In the genomic region with DNA sequence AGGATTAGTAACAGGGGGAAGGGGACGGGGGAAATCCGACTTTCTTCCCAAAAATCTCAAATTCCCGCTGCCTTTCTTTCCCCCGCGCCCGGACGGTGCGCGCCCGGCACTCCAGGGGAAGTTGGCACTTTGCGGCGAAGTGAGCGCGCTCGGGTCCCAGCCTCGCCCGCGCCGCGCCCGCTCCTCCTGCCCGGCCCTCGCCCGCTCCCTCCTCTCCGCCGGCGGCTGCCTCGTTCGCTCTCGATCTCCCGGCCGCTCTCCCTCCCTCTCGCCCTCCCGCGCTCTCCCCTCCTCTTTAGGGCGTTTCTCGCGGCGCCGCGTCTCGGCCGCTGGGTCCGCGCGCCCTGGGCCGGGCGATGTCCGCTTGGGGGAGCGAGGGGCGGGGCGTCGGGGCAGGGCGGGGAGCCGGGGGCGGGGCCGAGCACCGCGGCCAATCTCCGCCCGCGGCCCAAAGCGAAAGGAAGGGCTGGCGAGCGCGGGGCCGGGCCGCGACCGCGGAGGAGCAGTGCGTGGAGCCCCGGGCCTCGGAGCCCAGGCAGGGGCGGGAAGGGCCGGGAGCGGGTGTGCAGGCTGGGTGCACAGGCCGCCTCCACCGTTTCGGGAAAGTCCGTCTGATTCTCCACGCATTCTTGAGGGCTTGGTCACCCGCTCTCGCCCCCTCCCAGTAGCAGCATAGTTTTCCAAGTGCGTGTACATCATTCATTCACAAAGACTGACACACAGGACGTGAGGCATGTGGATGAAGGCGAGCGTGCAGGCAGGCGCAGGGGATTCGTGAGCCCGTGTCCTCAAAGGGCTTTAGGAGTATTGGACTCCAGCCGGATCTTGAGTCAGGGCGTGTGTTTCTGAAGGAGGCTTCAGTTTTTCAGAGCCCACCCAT, we compare ENCODE assay signal across 8 cellular contexts.
A peak's percentile ranks its signal among the peaks of the same experiment; 100 is the strongest.
DNase-seq lines count a peak whose midpoint lies in the region; ATAC-seq and TF ChIP-seq lines count a peak whose summit lies in the region.

No MANE protein-coding gene starts in this region.

- POLR2A ChIA-PET in AG04450 (lab: Yijun Ruan, JAX), result interaction anchor here (0.6 to 1.5 kb wide), 4 partner anchors 11 to 134 kb away, joined by 3 to 5 read pairs (median 4); no protein-coding TSS in a partner anchor

- peaks cover 67% of the 10 kb centered on the region for H3K4me1 Mint-ChIP-seq in chondrocyte (ENCODE audit: low read depth)

- H3K27me3 ChIP-seq in AG04450 (ENCODE audit: control insufficient read depth, insufficient read depth, low read length) (no peaks in the 10 kb centered on the region), kidney epithelial cell (ENCODE audit: control insufficient read depth, insufficient read depth, low read length) (no peaks in the 10 kb centered on the region)

- H3K4me3 ChIP-seq in AG04450 (ENCODE audit: low read depth, low read length), result peak overlapping the region; percentile 86
- H3K4me3 ChIP-seq in kidney epithelial cell (ENCODE audit: low read depth, low read length), result peak overlapping the region; percentile 88

- no peaks in the 10 kb centered on the region for H3K9me3 ChIP-seq in AG04450 (ENCODE audit: control insufficient read depth, insufficient read depth, low read length)

- H3K27ac ChIP-seq in AG04450 (ENCODE audit: low read depth, low read length), result peak overlapping the region; percentile 99

- H3K36me3 ChIP-seq in kidney epithelial cell (ENCODE audit: control insufficient read depth, insufficient read depth, low read length), result no peaks in the 10 kb centered on the region

- peak overlapping the region; percentile 91 for H3K4me3 Mint-ChIP-seq in chondrocyte (ENCODE audit: unreplicated experiment)

- no peak for TF ChIP-seq CTCF in AG04450 (IDR thresholded peaks at IDR 0.05; ENCODE audit: low read depth, low read length)
- peak; percentile 5 for TF ChIP-seq CTCF in chondrocyte (IDR thresholded peaks at IDR 0.05)
- no peak for TF ChIP-seq CTCF in kidney epithelial cell (IDR thresholded peaks at IDR 0.05; ENCODE audit: insufficient read depth, low read length, poor library complexity, severe bottlenecking)

- DNase-seq in AG04450 (ENCODE audit: low read depth, low spot score) (peak; percentile 98), NCI-H2227 (lab: John Stamatoyannopoulos, UW; ENCODE audit: unreplicated experiment) (peak; percentile 77), chondrocyte (ENCODE audit: low spot score) (peak; percentile 97), kidney epithelial cell (ENCODE audit: low read depth) (peak; percentile 96)
- peak; percentile 80 for DNase-seq in activated CD4-positive, alpha-beta T cell treated with anti-CD3 and anti-CD28 coated beads for 1 hour
- peak; percentile 81 to 86 for DNase-seq in stimulated activated CD4-positive, alpha-beta T cell treated with anti-CD3 and anti-CD28 coated beads, Interleukin-15, amount 100 ng/mL, for 1 hour (ENCODE audit: low read depth in 1 of 2, low spot score in 1 of 2)

- peak; percentile 47 for ATAC-seq in GM18870 (IDR thresholded peaks at IDR 0.05; ENCODE audit: unreplicated experiment)
- peak; percentile 70 for ATAC-seq in HG03103 (IDR thresholded peaks at IDR 0.05; ENCODE audit: low read depth, unreplicated experiment)

- H3K9me3 Mint-ChIP-seq in chondrocyte (ENCODE audit: low read depth), result no peaks in the 10 kb centered on the region

- H3K36me3 Mint-ChIP-seq in chondrocyte (ENCODE audit: low read depth), result no peaks in the 10 kb centered on the region

- CTCF ChIA-PET in AG04450 (lab: Charles Lee), result interaction anchor here (0.8 to 6.2 kb wide), 11 partner anchors 12 to 365 kb away, joined by 3 to 45 read pairs (median 5); no protein-coding TSS in a partner anchor

- H3K27ac Mint-ChIP-seq in chondrocyte (ENCODE audit: unreplicated experiment), result peak overlapping the region; percentile 95

- H3K27me3 Mint-ChIP-seq in chondrocyte (ENCODE audit: low read depth), result no peaks in the 10 kb centered on the region

Comparison
In these comparisons a context has a peak if more than half of its experiments do, and no peak if none do; other contexts are left out.
1. Peak in every context shown above with its lines: DNase-seq, ATAC-seq, H3K4me3 ChIP-seq and H3K27ac ChIP-seq.